Comparison of ENCODE assay signal across 1 cellular context in the genomic region with DNA sequence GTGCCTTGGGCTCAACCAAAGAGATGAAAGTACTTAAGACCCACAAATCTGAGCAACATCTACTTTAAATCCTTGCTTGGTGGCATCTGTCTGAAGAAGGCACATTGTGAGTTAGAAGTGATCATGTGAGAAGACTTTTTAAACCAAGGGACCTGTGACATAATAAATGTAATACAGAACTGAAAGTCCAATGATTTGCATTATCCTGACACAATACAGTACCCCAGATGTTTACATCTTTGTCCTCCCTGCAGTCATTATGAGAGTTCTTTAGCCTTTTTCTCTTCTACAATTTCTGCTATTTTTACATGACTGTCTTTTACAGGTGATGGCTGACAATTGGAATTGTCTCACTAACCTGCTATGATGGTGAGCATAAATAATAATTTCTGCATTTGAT.
TF ChIP-seq lines count a peak whose summit lies in the region.

No MANE protein-coding gene starts in this region.

TF ChIP-seq in GM12878, 131 proteins besides CTCF, POLR2A, EP300 and RAD21 (continued from another document):
- no peak for TF ChIP-seq PRDM15 (CRISPR knock-in tag; IDR thresholded peaks at IDR 0.05)
- no peak for TF ChIP-seq SUPT20H (IDR thresholded peaks at IDR 0.05; ENCODE audit: borderline replicate concordance, control insufficient read depth, low read depth, low read length)
- no peak for TF ChIP-seq BACH1 (IDR thresholded peaks at IDR 0.05; ENCODE audit: borderline replicate concordance)
- TF ChIP-seq, protein P1, sequence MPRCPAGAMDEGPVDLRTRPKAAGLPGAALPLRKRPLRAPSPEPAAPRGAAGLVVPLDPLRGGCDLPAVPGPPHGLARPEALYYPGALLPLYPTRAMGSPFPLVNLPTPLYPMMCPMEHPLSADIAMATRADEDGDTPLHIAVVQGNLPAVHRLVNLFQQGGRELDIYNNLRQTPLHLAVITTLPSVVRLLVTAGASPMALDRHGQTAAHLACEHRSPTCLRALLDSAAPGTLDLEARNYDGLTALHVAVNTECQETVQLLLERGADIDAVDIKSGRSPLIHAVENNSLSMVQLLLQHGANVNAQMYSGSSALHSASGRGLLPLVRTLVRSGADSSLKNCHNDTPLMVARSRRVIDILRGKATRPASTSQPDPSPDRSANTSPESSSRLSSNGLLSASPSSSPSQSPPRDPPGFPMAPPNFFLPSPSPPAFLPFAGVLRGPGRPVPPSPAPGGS (IDR thresholded peaks at IDR 0.05; ENCODE audit: borderline replicate concordance, insufficient read depth, low read depth, low read length, poor library complexity, severe bottlenecking) = no peak
- TF ChIP-seq E4F1 (IDR thresholded peaks at IDR 0.05; ENCODE audit: borderline replicate concordance, partially characterized antibody) = no peak
- TF ChIP-seq SMAD1 (IDR thresholded peaks at IDR 0.05; ENCODE audit: low read depth, partially characterized antibody) = no peak
- TF ChIP-seq MXI1 (IDR thresholded peaks at IDR 0.05; ENCODE audit: low read depth, low read length) = no peak
- TF ChIP-seq IKZF2 (IDR thresholded peaks at IDR 0.05) = peak in 1 of 2 experiments; percentile 22; a peak in 2 of 4 replicates
- no peak for TF ChIP-seq HSF1 (IDR thresholded peaks at IDR 0.05; ENCODE audit: low read depth, low read length)
- no peak for TF ChIP-seq RAD51 (IDR thresholded peaks at IDR 0.05)
- no peak for TF ChIP-seq ZBTB33 (IDR thresholded peaks at IDR 0.05)
- no peak for TF ChIP-seq CHD1 (IDR thresholded peaks at IDR 0.05; ENCODE audit: low read depth, low read length)
- no peak for TF ChIP-seq CHD4 (IDR thresholded peaks at IDR 0.05)
- no peak for TF ChIP-seq ZNF384 (IDR thresholded peaks at IDR 0.05; ENCODE audit: borderline replicate concordance, low read depth, low read length)
- TF ChIP-seq NFYA (IDR thresholded peaks at IDR 0.05; ENCODE audit: borderline replicate concordance, low read depth, low read length) = no peak
- peak; percentile 65; the same call in 1 of the 2 replicates for TF ChIP-seq CREM (IDR thresholded peaks at IDR 0.05; ENCODE audit: low read depth)
- TF ChIP-seq ZZZ3 (IDR thresholded peaks at IDR 0.05; ENCODE audit: control insufficient read depth, insufficient read length, low read depth) = no peak
- TF ChIP-seq REST (IDR thresholded peaks at IDR 0.05; ENCODE audit: low read depth, low read length) = no peak
TF ChIP-seq in GM12878: peak in this region for 24.
